In genomic region chr17:57288034-57288752, GRCh38 we compare ENCODE assay signal across 12 cellular contexts.
DNase-seq lines count a peak whose midpoint lies in the region; ATAC-seq, FAIRE-seq and TF ChIP-seq lines count a peak whose summit lies in the region.
"Had no signal": no experiment of that assay in that cellular context is flagged by ENCODE, and none has a peak within 500 bp of the region (broad histone marks: within the 10 kb centered on the region; RNA-seq: fewer than 3 reads in every experiment).

No MANE protein-coding gene starts in this region.

- CTCF ChIA-PET in GM10248 (lab: Yijun Ruan, JAX), result no interaction called here

- H3K9me3 ChIP-seq in KOPT-K1 (ENCODE audit: insufficient read depth, low read length, poor library complexity, severe bottlenecking), result no peaks in the 10 kb centered on the region
- H3K9me3 ChIP-seq: upper lobe of left lung had no signal

- TF ChIP-seq CTCF in fibroblast of mammary gland (conservative IDR thresholded peaks at IDR 0.05; ENCODE audit: control insufficient read depth, insufficient read depth, low read depth, low read length), result no peak
- no peak for TF ChIP-seq CTCF in nephron progenitor cell (IDR thresholded peaks at IDR 0.05)
- no peak for TF ChIP-seq CTCF in GM10248 (IDR thresholded peaks at IDR 0.05; ENCODE audit: control extremely low read depth, extremely low read depth, low read depth, missing control alignments)

- no peak overlapping the region for H3K4me3 ChIP-seq in fibroblast of mammary gland (ENCODE audit: control insufficient read depth, low read depth, low read length)
- H3K4me3 ChIP-seq: coronary artery, upper lobe of left lung had no signal

- ATAC-seq in HG03175 (IDR thresholded peaks at IDR 0.05; ENCODE audit: unreplicated experiment), result no peak
- ATAC-seq: activated T-cell treated with anti-CD3 and anti-CD28 coated beads, Interleukin-2, amount 50 U/mL, for 4 hours had no signal

- H3K36me3 ChIP-seq in KOPT-K1 (ENCODE audit: insufficient read depth, low read length), result peaks cover 81% of the 10 kb centered on the region
- H3K36me3 ChIP-seq: upper lobe of left lung had no signal

- H3K9me3 Mint-ChIP-seq in nephron progenitor cell, result no peaks in the 10 kb centered on the region
- H3K9me3 Mint-ChIP-seq: activated T-cell treated with anti-CD3 and anti-CD28 coated beads, Interleukin-2, amount 50 U/mL, for 4 hours had no signal

- FAIRE-seq in RCC 7860 (lab: Jason Lieb, UNC), result no peak

- peak overlapping the region; percentile 71 for H3K27ac ChIP-seq in KOPT-K1 (ENCODE audit: low read depth, low read length, poor library complexity, severe bottlenecking)
- H3K27ac ChIP-seq: HL-60 had no signal

- H3K4me1 Mint-ChIP-seq in nephron progenitor cell, result peaks cover 100% of the 10 kb centered on the region

- H3K27ac Mint-ChIP-seq in nephron progenitor cell, result peak overlapping the region; percentile 92

- peaks cover 36% of the 10 kb centered on the region for H3K36me3 Mint-ChIP-seq in nephron progenitor cell (ENCODE audit: low read depth)

- peaks cover 3% of the 10 kb centered on the region for H3K27me3 Mint-ChIP-seq in nephron progenitor cell (ENCODE audit: low read depth, poor library complexity)

- POLR2A ChIA-PET in GM10248 (lab: Yijun Ruan, JAX), result no interaction called here

- H3K4me3 Mint-ChIP-seq in nephron progenitor cell, result peak overlapping the region; percentile 55
- H3K4me3 Mint-ChIP-seq: activated T-cell treated with anti-CD3 and anti-CD28 coated beads, Interleukin-2, amount 50 U/mL, for 4 hours had no signal

- peak; percentile 17 for DNase-seq in AG08395 (ENCODE audit: low spot score)
- DNase-seq in fibroblast of mammary gland (ENCODE audit: low read depth), result peak; percentile 25
- DNase-seq in nephron progenitor cell, result peak; percentile 54
- DNase-seq in GM10248 (ENCODE audit: extremely low spot score), result no peak
- no peak for DNase-seq in RCC 7860 (ENCODE audit: low spot score)
- no peak for DNase-seq in stimulated activated CD4-positive, alpha-beta T cell treated with anti-CD3 and anti-CD28 coated beads, Interleukin-1b, Interleukin-23, amount 100 ng/mL, for 48 hours
- DNase-seq: activated T-cell treated with anti-CD3 and anti-CD28 coated beads, Interleukin-2, amount 50 U/mL, for 4 hours; upper lobe of left lung had no signal

Comparison
In these comparisons a context has a peak if more than half of its experiments do, and no peak if none do; other contexts are left out.
1. DNase-seq: peak in AG08395 (single experiment), fibroblast of mammary gland (single experiment) and nephron progenitor cell (single experiment); none in GM10248 (single experiment), RCC 7860 (single experiment) and stimulated activated CD4-positive, alpha-beta T cell treated with anti-CD3 and anti-CD28 coated beads, Interleukin-1b, Interleukin-23, amount 100 ng/mL, for 48 hours (single experiment).